ENCODE assay signal across 9 cellular contexts in genomic region chr1:153880962-153881361, GRCh38. TPM values are rescaled to one million over a fixed set of nuclear protein-coding genes. Genes with fewer than 3 reads are reported as not detected.
A peak's percentile ranks its signal among the peaks of the same experiment; 100 is the strongest.
DNase-seq lines count a peak whose midpoint lies in the region; ATAC-seq and TF ChIP-seq lines count a peak whose summit lies in the region.
"Had no signal": no experiment of that assay in that cellular context is flagged by ENCODE, and none has a peak within 500 bp of the region (broad histone marks: within the 10 kb centered on the region; RNA-seq: fewer than 3 reads in every experiment).

No MANE protein-coding gene starts in this region.

- TF ChIP-seq CTCF in cardiac muscle cell (IDR thresholded peaks at IDR 0.05; ENCODE audit: low read depth, low read length): no peak

- H3K27ac Mint-ChIP-seq in activated naive CD8-positive, alpha-beta T cell treated with anti-CD3 and anti-CD28 coated beads, Interleukin-2, amount 50 U/mL, for 24 hours: no peak overlapping the region
- H3K27ac Mint-ChIP-seq: IgD-negative memory B cell had no signal

- H3K4me1 ChIP-seq in cardiac muscle cell (ENCODE audit: low read depth): peaks cover 37% of the 10 kb centered on the region

- peaks cover 3% of the 10 kb centered on the region for H3K36me3 Mint-ChIP-seq in activated naive CD8-positive, alpha-beta T cell treated with anti-CD3 and anti-CD28 coated beads, Interleukin-2, amount 50 U/mL, for 24 hours (ENCODE audit: low read depth)
- H3K36me3 Mint-ChIP-seq: IgD-negative memory B cell had no signal

- H3K9me3 Mint-ChIP-seq in activated naive CD8-positive, alpha-beta T cell treated with anti-CD3 and anti-CD28 coated beads, Interleukin-2, amount 50 U/mL, for 24 hours: no peaks in the 10 kb centered on the region
- H3K9me3 Mint-ChIP-seq: IgD-negative memory B cell had no signal

- H3K9me3 ChIP-seq in cardiac muscle cell (ENCODE audit: low read depth): no peaks in the 10 kb centered on the region

- no peak overlapping the region for H3K4me3 ChIP-seq in cardiac muscle cell

- H3K27me3 ChIP-seq in cardiac muscle cell: no peaks in the 10 kb centered on the region

- DNase-seq in GM03348 (ENCODE audit: low spot score) (peak; percentile 64), NCI-H226 (peak; percentile 74), cardiac muscle cell (ENCODE audit: low read depth in 1 of 2, low spot score in 1 of 2) (peak; percentile 84 to 96), posterior cingulate gyrus (peak; percentile 74 to 98 (median 90))
- DNase-seq in activated naive CD8-positive, alpha-beta T cell treated with anti-CD3 and anti-CD28 coated beads, Interleukin-2, amount 50 U/mL, for 24 hours: peak; percentile 41

- no peaks in the 10 kb centered on the region for H3K36me3 ChIP-seq in cardiac muscle cell

- no peaks in the 10 kb centered on the region for H3K27me3 Mint-ChIP-seq in activated naive CD8-positive, alpha-beta T cell treated with anti-CD3 and anti-CD28 coated beads, Interleukin-2, amount 50 U/mL, for 24 hours
- H3K27me3 Mint-ChIP-seq: IgD-negative memory B cell had no signal

- peak overlapping the region; percentile 27 for H3K27ac ChIP-seq in cardiac muscle cell

- H3K4me3 Mint-ChIP-seq in activated naive CD8-positive, alpha-beta T cell treated with anti-CD3 and anti-CD28 coated beads, Interleukin-2, amount 50 U/mL, for 24 hours: no peak overlapping the region
- H3K4me3 Mint-ChIP-seq: IgD-negative memory B cell had no signal

- peak; percentile 60 for ATAC-seq in activated naive CD8-positive, alpha-beta T cell treated with anti-CD3 and anti-CD28 coated beads, Interleukin-2, amount 50 U/mL, for 24 hours
- ATAC-seq in GM21723 (IDR thresholded peaks at IDR 0.05; ENCODE audit: unreplicated experiment) (no peak), HG02938 (IDR thresholded peaks at IDR 0.05; ENCODE audit: unreplicated experiment) (no peak), HG02763 (IDR thresholded peaks at IDR 0.05; ENCODE audit: unreplicated experiment) (no peak)

- intact Hi-C loops in posterior cingulate gyrus (cut with DNase I): loop anchor here (2.0 to 10.0 kb wide), 2 partner anchors 42 to 56 kb away; partner anchors contain the start of gene GATAD2B

- H3K4me1 Mint-ChIP-seq in activated naive CD8-positive, alpha-beta T cell treated with anti-CD3 and anti-CD28 coated beads, Interleukin-2, amount 50 U/mL, for 24 hours: peaks cover 13% of the 10 kb centered on the region

RNA-seq across cellular contexts. Expression of gene GATAD2B, which starts 41.8 kb away (rescaled TPM):
- total RNA-seq in cardiac muscle cell: 10.8 and 19.6 TPM in 2 replicates
- 8.1 and 11.8 TPM in 2 replicates for polyA plus RNA-seq in cardiac muscle cell
